ENCODE assay signal across 1 cellular context in genomic region chr15:43912991-43913927, GRCh38.
A peak's percentile ranks its signal among the peaks of the same experiment; 100 is the strongest.
TF ChIP-seq lines count a peak whose summit lies in the region.

No MANE protein-coding gene starts in this region.

TF ChIP-seq in HEK293, 187 proteins besides CTCF, POLR2A, EP300 and RAD21 (continued from another document and continues in another):
- no peak for TF ChIP-seq ZSCAN5A (tag by site-specific recombination; IDR thresholded peaks at IDR 0.05)
- peak; percentile 71 for TF ChIP-seq ZNF629 (tag by site-specific recombination; IDR thresholded peaks at IDR 0.05)
- peak; percentile 70 for TF ChIP-seq OSR2 (tag by site-specific recombination; IDR thresholded peaks at IDR 0.05)
- TF ChIP-seq ZNF610 (tag by site-specific recombination; IDR thresholded peaks at IDR 0.05; ENCODE audit: borderline replicate concordance): no peak
- TF ChIP-seq ZNF692 (tag by site-specific recombination; IDR thresholded peaks at IDR 0.05): peak; percentile 39; the same call in 1 of the 2 replicates
- TF ChIP-seq ZNF24 (tag by site-specific recombination; IDR thresholded peaks at IDR 0.05): 0 out of 2 replicates have a peak, but pooled peaks have one; percentile 33
- TF ChIP-seq ZNF394 (tag by site-specific recombination; IDR thresholded peaks at IDR 0.05; ENCODE audit: borderline replicate concordance): peak; percentile 23; the same call in 1 of the 2 replicates
- TF ChIP-seq ZNF837 (tag by site-specific recombination; IDR thresholded peaks at IDR 0.05): no peak
- no peak for TF ChIP-seq ZNF302 (tag by site-specific recombination; IDR thresholded peaks at IDR 0.05; ENCODE audit: low read depth)
- no peak for TF ChIP-seq ZNF112 (tag by site-specific recombination; IDR thresholded peaks at IDR 0.05)
- no peak for TF ChIP-seq ZNF18 (tag by site-specific recombination; IDR thresholded peaks at IDR 0.05)
- peak; percentile 74; the same call in 1 of the 2 replicates for TF ChIP-seq ZEB2 (tag by site-specific recombination; IDR thresholded peaks at IDR 0.05)
- TF ChIP-seq PRDM2 (tag by site-specific recombination; IDR thresholded peaks at IDR 0.05; ENCODE audit: borderline replicate concordance): no peak
- TF ChIP-seq ZNF354C (tag by site-specific recombination; IDR thresholded peaks at IDR 0.05; ENCODE audit: borderline replicate concordance, low read depth): no peak
- 0 out of 2 replicates have a peak, but pooled peaks have one; percentile 18 for TF ChIP-seq SP7 (tag by site-specific recombination; IDR thresholded peaks at IDR 0.05)
- TF ChIP-seq ZNF544 (tag by site-specific recombination; IDR thresholded peaks at IDR 0.05): no peak
- no peak for TF ChIP-seq HOXD13 (CRISPR knock-in tag; IDR thresholded peaks at IDR 0.05; ENCODE audit: borderline replicate concordance)
- TF ChIP-seq ZNF580 (tag by site-specific recombination; IDR thresholded peaks at IDR 0.05): no peak
- no peak for TF ChIP-seq ZNF510 (tag by site-specific recombination; IDR thresholded peaks at IDR 0.05; ENCODE audit: insufficient replicate concordance)
- no peak for TF ChIP-seq BCL11A (tag by site-specific recombination; IDR thresholded peaks at IDR 0.05; ENCODE audit: low read depth)
- TF ChIP-seq PRDM10 (tag by site-specific recombination; IDR thresholded peaks at IDR 0.05): peak; percentile 54
- no peak for TF ChIP-seq ZNF704 (tag by site-specific recombination; IDR thresholded peaks at IDR 0.05)
- TF ChIP-seq ZNF211 (tag by site-specific recombination; IDR thresholded peaks at IDR 0.05; ENCODE audit: low read depth): no peak
- TF ChIP-seq ZNF280D (tag by site-specific recombination; IDR thresholded peaks at IDR 0.05): no peak
- TF ChIP-seq ZNF366 (tag by site-specific recombination; conservative IDR thresholded peaks at IDR 0.05): 0 out of 2 replicates have a peak, but pooled peaks have one; percentile 55
- peak; percentile 25; the same call in 1 of the 2 replicates for TF ChIP-seq ZBTB21 (tag by site-specific recombination; IDR thresholded peaks at IDR 0.05)
- TF ChIP-seq ZXDB (tag by site-specific recombination; IDR thresholded peaks at IDR 0.05): 0 out of 2 replicates have a peak, but pooled peaks have one; percentile 46
- TF ChIP-seq KLF7 (tag by site-specific recombination; IDR thresholded peaks at IDR 0.05; ENCODE audit: borderline replicate concordance): no peak
- TF ChIP-seq PATZ1 (tag by site-specific recombination; IDR thresholded peaks at IDR 0.05): no peak
- peak; percentile 58; the same call in 1 of the 2 replicates for TF ChIP-seq ZNF558 (tag by site-specific recombination; IDR thresholded peaks at IDR 0.05)
- no peak for TF ChIP-seq AEBP2 (tag by site-specific recombination; IDR thresholded peaks at IDR 0.05; ENCODE audit: borderline replicate concordance)
- no peak for TF ChIP-seq ZNF473 (tag by site-specific recombination; IDR thresholded peaks at IDR 0.05)
